In genomic region chr11:78086521-78087074, GRCh38 we compare ENCODE assay signal across 1 cellular context.
TF ChIP-seq lines count a peak whose summit lies in the region.

No MANE protein-coding gene starts in this region.

TF ChIP-seq in HepG2, 621 proteins besides CTCF, POLR2A, EP300 and RAD21 (continued from another document):
- TF ChIP-seq HNF1A (IDR thresholded peaks at IDR 0.05; ENCODE audit: low read depth), result peak; percentile 87
- peak; percentile 88 for TF ChIP-seq HNF1A (CRISPR knock-in tag; IDR thresholded peaks at IDR 0.05; ENCODE audit: borderline replicate concordance)
- peak; percentile 74; the same call in 1 of the 2 replicates for TF ChIP-seq TCF7 (IDR thresholded peaks at IDR 0.05; ENCODE audit: low read depth)
- peak; percentile 97 for TF ChIP-seq ARID5B (CRISPR knock-in tag; IDR thresholded peaks at IDR 0.05)
- peak; percentile 83 for TF ChIP-seq SAP130 (CRISPR knock-in tag; IDR thresholded peaks at IDR 0.05; ENCODE audit: low read depth)
- TF ChIP-seq ZNF670 (CRISPR knock-in tag; IDR thresholded peaks at IDR 0.05; ENCODE audit: borderline replicate concordance), result peak; percentile 77; the same call in 1 of the 2 replicates
- TF ChIP-seq CEBPG (CRISPR knock-in tag; IDR thresholded peaks at IDR 0.05), result peak; percentile 77
- TF ChIP-seq ZBTB7B (CRISPR knock-in tag; IDR thresholded peaks at IDR 0.05), result peak; percentile 80
- 0 out of 2 replicates have a peak, but pooled peaks have one; percentile 47 for TF ChIP-seq TOPORS (CRISPR knock-in tag; IDR thresholded peaks at IDR 0.05)
- peak; percentile 100 for TF ChIP-seq ONECUT2 (CRISPR knock-in tag; IDR thresholded peaks at IDR 0.05)
- TF ChIP-seq ATF3 (CRISPR knock-in tag; IDR thresholded peaks at IDR 0.05), result peak; percentile 49; the same call in 1 of the 2 replicates
- peak; percentile 69; the same call in 1 of the 2 replicates for TF ChIP-seq MAX (IDR thresholded peaks at IDR 0.05)
- TF ChIP-seq THYN1 (CRISPR knock-in tag; IDR thresholded peaks at IDR 0.05; ENCODE audit: borderline replicate concordance, low read depth), result 0 out of 2 replicates have a peak, but pooled peaks have one; percentile 52
- peak; percentile 55; the same call in 1 of the 2 replicates for TF ChIP-seq ERF (CRISPR knock-in tag; IDR thresholded peaks at IDR 0.05)
- TF ChIP-seq NFIC (IDR thresholded peaks at IDR 0.05; ENCODE audit: low read length), result peak; percentile 81
- peak; percentile 76; the same call in 1 of the 2 replicates for TF ChIP-seq NFATC3 (CRISPR knock-in tag; IDR thresholded peaks at IDR 0.05)
- peak; percentile 88 for TF ChIP-seq FOSL2 (CRISPR knock-in tag; IDR thresholded peaks at IDR 0.05)
- TF ChIP-seq ZNF746 (CRISPR knock-in tag; IDR thresholded peaks at IDR 0.05), result peak; percentile 30; the same call in 1 of the 2 replicates
- peak; percentile 83 for TF ChIP-seq HOXA3 (CRISPR knock-in tag; IDR thresholded peaks at IDR 0.05)
- peak; percentile 50; the same call in 1 of the 2 replicates for TF ChIP-seq ZNF710 (CRISPR knock-in tag; IDR thresholded peaks at IDR 0.05; ENCODE audit: borderline replicate concordance)
- peak; percentile 58; the same call in 1 of the 2 replicates for TF ChIP-seq ARNTL (CRISPR knock-in tag; IDR thresholded peaks at IDR 0.05)
